In genomic region chr4:48985602-48985975, GRCh38 we compare ENCODE assay signal across 22 cellular contexts. TPM values are rescaled to one million over a fixed set of nuclear protein-coding genes. Genes with fewer than 3 reads are reported as not detected.
DNase-seq lines count a peak whose midpoint lies in the region; ATAC-seq and TF ChIP-seq lines count a peak whose summit lies in the region.
"Had no signal": no experiment of that assay in that cellular context is flagged by ENCODE, and none has a peak within 500 bp of the region (broad histone marks: within the 10 kb centered on the region; RNA-seq: fewer than 3 reads in every experiment).

No MANE protein-coding gene starts in this region.

- H3K27ac ChIP-seq in endodermal cell (ENCODE audit: low read depth, low read length) (no peak overlapping the region), testis (no peak overlapping the region)
- H3K27ac ChIP-seq: body of pancreas, spleen had no signal

- H3K4me1 Mint-ChIP-seq in endodermal cell, result no peaks in the 10 kb centered on the region
- H3K4me1 Mint-ChIP-seq: activated naive CD4-positive, alpha-beta T cell treated with anti-CD3 and anti-CD28 coated beads, Interleukin-2, amount 50 U/mL, for 24 hours; CD14-positive monocyte; naive B cell; stimulated activated effector memory CD8-positive, alpha-beta T cell treated with anti-CD3 and anti-CD28 coated beads, Interleukin-12 subunit alpha, Interleukin-12 subunit beta, amount 100 ng/mL, for 72 hours had no signal

- H3K27me3 Mint-ChIP-seq in endodermal cell (ENCODE audit: insufficient read depth), result peaks cover 68% of the 10 kb centered on the region

- no peak overlapping the region for H3K4me3 ChIP-seq in endodermal cell (ENCODE audit: low read length)
- peak overlapping the region; percentile 27 for H3K4me3 ChIP-seq in kidney epithelial cell (ENCODE audit: low read depth, low read length)
- peak overlapping the region; percentile 9 to 35 for H3K4me3 ChIP-seq in testis
- H3K4me3 ChIP-seq: body of pancreas, HAP-1 had no signal

- peak overlapping the region; percentile 43 for H3K4me3 Mint-ChIP-seq in endodermal cell
- H3K4me3 Mint-ChIP-seq: activated naive CD4-positive, alpha-beta T cell treated with anti-CD3 and anti-CD28 coated beads, Interleukin-2, amount 50 U/mL, for 24 hours; dendritic cell treated with granulocyte-macrophage colony-stimulating factor and Interleukin-4, amounts not matched to agents 40 ng/mL and 50 ng/mL, for 4 days; naive B cell; stimulated activated effector memory CD8-positive, alpha-beta T cell treated with anti-CD3 and anti-CD28 coated beads, Interleukin-12 subunit alpha, Interleukin-12 subunit beta, amount 100 ng/mL, for 72 hours had no signal

- intact Hi-C loops in testis (cut with DNase I; ENCODE audit: low total_unique reads), result no loop called here

- TF ChIP-seq CTCF in endodermal cell (conservative IDR thresholded peaks at IDR 0.05) (no peak), kidney epithelial cell (IDR thresholded peaks at IDR 0.05; ENCODE audit: insufficient read depth, low read length, poor library complexity, severe bottlenecking) (no peak), testis (IDR thresholded peaks at IDR 0.05) (no peak)

- no peaks in the 10 kb centered on the region for H3K36me3 Mint-ChIP-seq in endodermal cell (ENCODE audit: low read depth)
- H3K36me3 Mint-ChIP-seq: activated naive CD4-positive, alpha-beta T cell treated with anti-CD3 and anti-CD28 coated beads, Interleukin-2, amount 50 U/mL, for 24 hours; CD14-positive monocyte; stimulated activated effector memory CD8-positive, alpha-beta T cell treated with anti-CD3 and anti-CD28 coated beads, Interleukin-12 subunit alpha, Interleukin-12 subunit beta, amount 100 ng/mL, for 72 hours had no signal

- H3K27me3 ChIP-seq in endodermal cell (ENCODE audit: control insufficient read depth, insufficient read depth, low read length, poor library complexity, severe bottlenecking) (peaks cover 53% of the 10 kb centered on the region), kidney epithelial cell (ENCODE audit: control insufficient read depth, insufficient read depth, low read length) (peaks cover 27% of the 10 kb centered on the region), testis (no peaks in the 10 kb centered on the region)
- H3K27me3 ChIP-seq: body of pancreas had no signal

- H3K27ac Mint-ChIP-seq in endodermal cell, result no peak overlapping the region
- H3K27ac Mint-ChIP-seq: CD14-positive monocyte; dendritic cell treated with granulocyte-macrophage colony-stimulating factor and Interleukin-4, amounts not matched to agents 40 ng/mL and 50 ng/mL, for 4 days; naive B cell; stimulated activated effector memory CD8-positive, alpha-beta T cell treated with anti-CD3 and anti-CD28 coated beads, Interleukin-12 subunit alpha, Interleukin-12 subunit beta, amount 100 ng/mL, for 72 hours had no signal

- DNase-seq in activated gamma-delta T cell (lab: John Stamatoyannopoulos, UW) (peak; percentile 7), activated gamma-delta T cell treated with Interleukin-2 at 50 U/mL for 16 hours (no peak), endodermal cell (no peak), kidney epithelial cell (ENCODE audit: low read depth) (no peak), testis (no peak), NCI-H526 (lab: John Stamatoyannopoulos, UW) (no peak), medulla oblongata (ENCODE audit: extremely low spot score) (no peak)
- DNase-seq: 8988T, body of pancreas, DMS 273 treated with DMSO at 0.1 percent for 48 hours, naive B cell, NCI-H774, spleen had no signal

- no peaks in the 10 kb centered on the region for H3K36me3 ChIP-seq in endodermal cell (ENCODE audit: control insufficient read depth, insufficient read depth, low read length)
- no peaks in the 10 kb centered on the region for H3K36me3 ChIP-seq in kidney epithelial cell (ENCODE audit: control insufficient read depth, insufficient read depth, low read length)
- H3K36me3 ChIP-seq in testis (ENCODE audit: low read depth, missing control alignments), result no peaks in the 10 kb centered on the region
- H3K36me3 ChIP-seq: HAP-1, prostate gland, spleen had no signal

- WGBS in endodermal cell (ENCODE audit: insufficient coverage in 1 of 2, insufficient read length in 1 of 2), 2 experiments, result 38 to 49% methylated on average over 11 to 18 of the region's 18 CpGs
- WGBS in testis, 2 donors, result 9 to 49% methylated on average over 3 to 18 of the region's 18 CpGs

- no peak for ATAC-seq in HG03378 (IDR thresholded peaks at IDR 0.05; ENCODE audit: unreplicated experiment)
- ATAC-seq: body of pancreas had no signal

- peaks cover 2% of the 10 kb centered on the region for H3K9me3 ChIP-seq in endodermal cell (ENCODE audit: control insufficient read depth, low read length)
- no peaks in the 10 kb centered on the region for H3K9me3 ChIP-seq in testis
- H3K9me3 ChIP-seq: body of pancreas, HAP-1, prostate gland had no signal

- no peak overlapping the region for H3K9ac ChIP-seq in endodermal cell (ENCODE audit: extremely low read depth, low read length, poor library complexity, severe bottlenecking)

- H3K4me1 ChIP-seq in endodermal cell (ENCODE audit: control insufficient read depth, insufficient read depth, low read length), result no peaks in the 10 kb centered on the region
- no peaks in the 10 kb centered on the region for H3K4me1 ChIP-seq in testis
- H3K4me1 ChIP-seq: HAP-1, prostate gland had no signal

- peaks cover 4% of the 10 kb centered on the region for H3K9me3 Mint-ChIP-seq in endodermal cell
- H3K9me3 Mint-ChIP-seq: dendritic cell treated with granulocyte-macrophage colony-stimulating factor and Interleukin-4, amounts not matched to agents 40 ng/mL and 50 ng/mL, for 4 days; stimulated activated effector memory CD8-positive, alpha-beta T cell treated with anti-CD3 and anti-CD28 coated beads, Interleukin-12 subunit alpha, Interleukin-12 subunit beta, amount 100 ng/mL, for 72 hours had no signal

- no peak for TF ChIP-seq POLR2A in testis (IDR thresholded peaks at IDR 0.05)

RNA-seq across cellular contexts. Expression of gene CWH43, which starts 0.5 kb away (rescaled TPM):
- total RNA-seq in endodermal cell, result not detected
- polyA plus RNA-seq in endodermal cell (2013, experiment 1 of 2), result not detected
- not detected for polyA plus RNA-seq in endodermal cell (2013, experiment 2 of 2)
- 1.3 and 3.3 TPM in 2 replicates for total RNA-seq in kidney epithelial cell
- 1 to 10 TPM in 1 of 2 donors, not detected in 1; 1.2 TPM for total RNA-seq in testis
- polyA plus RNA-seq in testis (ENCODE audit: insufficient read depth, low read depth, low replicate concordance), result 0.25 TPM
- total RNA-seq: body of pancreas, left lobe of liver, LHCN-M2, spleen had no signal
- polyA plus RNA-seq: CD14-positive monocyte, spleen had no signal
